1 cellular context compared by ENCODE assay signal in genomic region chr22:17492247-17492646, GRCh38.
TF ChIP-seq lines count a peak whose summit lies in the region.

No MANE protein-coding gene starts in this region.

TF ChIP-seq in H1, 55 proteins besides CTCF, POLR2A, EP300 and RAD21:
- TF ChIP-seq YY1 (IDR thresholded peaks at IDR 0.05; ENCODE audit: low read depth, low read length), result no peak
- TF ChIP-seq ATF3 (IDR thresholded peaks at IDR 0.05; ENCODE audit: insufficient read depth, low read depth, low read length), result no peak
- no peak for TF ChIP-seq HDAC6 (IDR thresholded peaks at IDR 0.05; ENCODE audit: low read depth, low read length)
- no peak for TF ChIP-seq CHD7 (IDR thresholded peaks at IDR 0.05; ENCODE audit: insufficient replicate concordance, low read length)
- TF ChIP-seq HDAC2 (IDR thresholded peaks at IDR 0.05; ENCODE audit: borderline replicate concordance in 1 of 2, low read depth in 2 of 2, low read length in 2 of 2), result no peak
- no peak for TF ChIP-seq SUZ12 (IDR thresholded peaks at IDR 0.05; ENCODE audit: low read length)
- TF ChIP-seq KDM1A (IDR thresholded peaks at IDR 0.05; ENCODE audit: borderline replicate concordance, low read length), result no peak
- TF ChIP-seq E2F6 (IDR thresholded peaks at IDR 0.05), result no peak
- TF ChIP-seq MAFK (IDR thresholded peaks at IDR 0.05; ENCODE audit: low read depth, low read length), result no peak
- TF ChIP-seq CHD1 (IDR thresholded peaks at IDR 0.05; ENCODE audit: low read depth, low read length), result no peak
- no peak for TF ChIP-seq SIN3A (conservative IDR thresholded peaks at IDR 0.05 in 1 of 2, IDR thresholded peaks at IDR 0.05 in 1 of 2; ENCODE audit: low read depth in 1 of 2, low read length in 2 of 2)
- no peak for TF ChIP-seq NRF1 (IDR thresholded peaks at IDR 0.05; ENCODE audit: low read depth, low read length)
- no peak for TF ChIP-seq PHF8 (conservative IDR thresholded peaks at IDR 0.05; ENCODE audit: low read depth, low read length)
